ENCODE assay signal across 3 cellular contexts in genomic region chr10:33882996-33883395, GRCh38.
"Had no signal": no experiment of that assay in that cellular context is flagged by ENCODE, and none has a peak within 500 bp of the region (broad histone marks: within the 10 kb centered on the region; RNA-seq: fewer than 3 reads in every experiment).

No MANE protein-coding gene starts in this region.

- DNase-seq: GDM1, GF-D8 had no signal

- ATAC-seq: GM12878 had no signal

- H3K4me3 ChIP-seq: GM12878 had no signal
